In the genomic region with DNA sequence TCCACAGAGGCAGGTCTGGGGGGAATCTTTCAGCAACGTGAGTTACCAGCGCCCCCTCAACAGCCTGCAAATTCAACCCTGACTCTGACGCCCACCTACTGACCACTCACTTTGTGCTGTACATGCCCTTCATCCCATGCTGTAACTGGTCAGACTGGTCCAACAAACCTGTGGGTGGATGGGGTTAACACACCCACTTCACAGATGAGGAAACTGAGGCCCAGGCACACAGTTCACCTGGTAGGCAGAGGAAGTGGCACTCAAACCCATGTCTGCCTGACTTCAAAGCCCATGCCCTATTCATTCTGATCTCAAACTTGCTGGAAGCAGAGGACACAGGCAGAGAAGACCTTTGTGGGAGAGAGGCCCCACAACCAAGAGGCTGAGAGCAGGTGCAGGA, we compare ENCODE assay signal across 25 cellular contexts.
A peak's percentile ranks its signal among the peaks of the same experiment; 100 is the strongest.
DNase-seq lines count a peak whose midpoint lies in the region; ATAC-seq, FAIRE-seq and TF ChIP-seq lines count a peak whose summit lies in the region.
"Had no signal": no experiment of that assay in that cellular context is flagged by ENCODE, and none has a peak within 500 bp of the region (broad histone marks: within the 10 kb centered on the region; RNA-seq: fewer than 3 reads in every experiment).

No MANE protein-coding gene starts in this region.

- no peak overlapping the region for H3K4ac ChIP-seq in H1 (replicated peaks; ENCODE audit: insufficient read length, low read depth, low read length)

- no peak for TF ChIP-seq RAD21 in H1 (IDR thresholded peaks at IDR 0.05 in 1 of 2, conservative IDR thresholded peaks at IDR 0.05 in 1 of 2; ENCODE audit: low read depth in 2 of 2, low read length in 2 of 2)

- H3K4me3 Mint-ChIP-seq in nephron (no peak overlapping the region), Caco-2 (ENCODE audit: unreplicated experiment) (no peak overlapping the region)
- no peak overlapping the region for H3K4me3 Mint-ChIP-seq in activated CD4-positive, alpha-beta T cell treated with anti-CD3 and anti-CD28 coated beads, Interleukin-2, amount 10 ng/mL, durations not matched to agents 7 days and 5 days
- H3K4me3 Mint-ChIP-seq: B cell; CD4-positive, CD25-positive, alpha-beta regulatory T cell; CD8-positive, alpha-beta T cell; H9 had no signal

- no peak for FAIRE-seq in H1 (lab: Jason Lieb, UNC)
- FAIRE-seq: A204.1, D721Med, GM12891, GM18507 had no signal

- POLR2A ChIA-PET in H1 (lab: Charles Lee; ENCODE audit: partially characterized antibody) (no interaction called here), Caco-2 (lab: Charles Lee) (no interaction called here)
- POLR2A ChIA-PET in activated CD4-positive, alpha-beta T cell treated with anti-CD3 and anti-CD28 coated beads, Interleukin-2, amount 10 ng/mL, durations not matched to agents 7 days and 5 days (lab: Charles Lee): no interaction called here

- no peak overlapping the region for H4K91ac ChIP-seq in H1 (replicated peaks; ENCODE audit: insufficient read length, low read length)

- ATAC-seq in right cardiac atrium (no peak), GM21367 (IDR thresholded peaks at IDR 0.05; ENCODE audit: unreplicated experiment) (no peak)
- ATAC-seq: CD8-positive, alpha-beta T cell; HCT116 had no signal

- CTCF ChIA-PET in H1 (lab: Charles Lee; ENCODE audit: partially characterized antibody) (no interaction called here), Caco-2 (lab: Charles Lee) (no interaction called here)
- CTCF ChIA-PET in activated CD4-positive, alpha-beta T cell treated with anti-CD3 and anti-CD28 coated beads, Interleukin-2, amount 10 ng/mL, durations not matched to agents 7 days and 5 days (lab: Charles Lee): no interaction called here

- H4K5ac ChIP-seq in H1 (ENCODE audit: insufficient read length, low read depth, low read length): no peak overlapping the region

- H3K36me3 Mint-ChIP-seq in nephron (ENCODE audit: low read depth) (no peaks in the 10 kb centered on the region), Caco-2 (ENCODE audit: insufficient read depth, unreplicated experiment) (peaks cover 4% of the 10 kb centered on the region)
- H3K36me3 Mint-ChIP-seq in activated CD4-positive, alpha-beta T cell treated with anti-CD3 and anti-CD28 coated beads, Interleukin-2, amount 10 ng/mL, durations not matched to agents 7 days and 5 days (ENCODE audit: low read depth): no peaks in the 10 kb centered on the region
- H3K36me3 Mint-ChIP-seq: CD8-positive, alpha-beta T cell had no signal

- no peaks in the 10 kb centered on the region for H3K36me3 ChIP-seq in right atrium auricular region
- H3K36me3 ChIP-seq in H1 (ENCODE audit: control insufficient read depth in 2 of 4, insufficient read depth in 4 of 4, low read length in 3 of 4): no peaks in the 10 kb centered on the region
- no peaks in the 10 kb centered on the region for H3K36me3 ChIP-seq in tibial artery
- H3K36me3 ChIP-seq in Caco-2 (ENCODE audit: control insufficient read depth, insufficient read depth, low read length): no peaks in the 10 kb centered on the region
- H3K36me3 ChIP-seq: BLaER1 had no signal

- H2BK5ac ChIP-seq in H1 (ENCODE audit: low read depth, low read length): no peak overlapping the region

- H3K27me3 ChIP-seq in right cardiac atrium (ENCODE audit: control insufficient read depth, insufficient read depth): no peaks in the 10 kb centered on the region
- H3K27me3 ChIP-seq in right atrium auricular region: no peaks in the 10 kb centered on the region
- H3K27me3 ChIP-seq in H1 (replicated peaks in 1 of 4; ENCODE audit: control insufficient read depth in 3 of 4, extremely low read depth in 1 of 4, insufficient read depth in 3 of 4, low read length in 3 of 4): no peaks in the 10 kb centered on the region
- H3K27me3 ChIP-seq in tibial artery: no peaks in the 10 kb centered on the region
- no peaks in the 10 kb centered on the region for H3K27me3 ChIP-seq in Caco-2 (replicated peaks; ENCODE audit: control insufficient read depth, insufficient read depth, low read length)
- H3K27me3 ChIP-seq: BLaER1 had no signal

- H3K27ac ChIP-seq in right cardiac atrium (ENCODE audit: low read length) (peak overlapping the region; percentile 13), right atrium auricular region (no peak overlapping the region), H1 (ENCODE audit: low read depth, low read length) (no peak overlapping the region), tibial artery (peak overlapping the region; percentile 44 to 87)
- H3K27ac ChIP-seq: 22Rv1, BLaER1, C4-2B, GM23248 had no signal

- H2BK12ac ChIP-seq in H1 (ENCODE audit: low read depth, low read length): 0 out of 2 replicates have a peak overlapping the region, but pooled peaks have one; percentile 17

- no peak for TF ChIP-seq EP300 in H1 (IDR thresholded peaks at IDR 0.05; ENCODE audit: borderline replicate concordance in 1 of 2, low read depth in 2 of 2, low read length in 2 of 2)

- H3K4me2 ChIP-seq in H1 (ENCODE audit: insufficient read depth in 1 of 2, low read depth in 2 of 2, low read length in 2 of 2): no peak overlapping the region
- H3K4me2 ChIP-seq: BLaER1 had no signal

- BruUV-seq in Caco-2 (replicated peaks; lab: Mats Ljungman, UMichigan): no TSS peak

- no peak for DNase-seq in right cardiac atrium
- no peak for DNase-seq in right atrium auricular region (ENCODE audit: low spot score)
- no peak for DNase-seq in H1 (ENCODE audit: low read depth in 1 of 2, low spot score in 2 of 2)
- no peak for DNase-seq in tibial artery
- no peak for DNase-seq in Caco-2
- DNase-seq in activated CD4-positive, alpha-beta T cell treated with anti-CD3 and anti-CD28 coated beads, Interleukin-2, amount 10 ng/mL, durations not matched to agents 7 days and 5 days: no peak
- DNase-seq: CD4-positive, CD25-positive, alpha-beta regulatory T cell; CD8-positive, alpha-beta T cell; DMS 273 treated with DMSO at 0.1 percent for 48 hours; DMS53; DMS79 treated with DMSO at 0.1 percent for 48 hours; GF-D8; GM23248; H9 had no signal

- H3K56ac ChIP-seq in H1 (replicated peaks; ENCODE audit: insufficient read length, low read depth, low read length): no peak overlapping the region

- TF ChIP-seq POLR2A in H1 (IDR thresholded peaks at IDR 0.05; ENCODE audit: control extremely low read depth in 1 of 2, low read depth in 2 of 2, low read length in 2 of 2): no peak

- no peak overlapping the region for H2BK15ac ChIP-seq in H1 (ENCODE audit: low read length)

- H2AFZ ChIP-seq in H1 (ENCODE audit: low read length): no peak overlapping the region
- H2AFZ ChIP-seq: GM23248 had no signal

- no peaks in the 10 kb centered on the region for H3K23me2 ChIP-seq in H1 (ENCODE audit: low read depth, low read length)

- H2BK120ac ChIP-seq in H1 (replicated peaks; ENCODE audit: low read depth, low read length): no peak overlapping the region

- H3K4me3 ChIP-seq in right cardiac atrium (ENCODE audit: low read length): no peak overlapping the region
- no peak overlapping the region for H3K4me3 ChIP-seq in right atrium auricular region
- H3K4me3 ChIP-seq in H1 (ENCODE audit: extremely low read depth in 1 of 4, insufficient read depth in 2 of 4, low read depth in 3 of 4, low read length in 4 of 4): no peak overlapping the region
- no peak overlapping the region for H3K4me3 ChIP-seq in tibial artery
- no peak overlapping the region for H3K4me3 ChIP-seq in Caco-2 (ENCODE audit: low read depth, low read length)
- H3K4me3 ChIP-seq: BLaER1, GM23248 had no signal

- H3K4me1 ChIP-seq in right cardiac atrium (ENCODE audit: control insufficient read depth, insufficient read depth, low read length): peaks cover 11% of the 10 kb centered on the region
- peaks cover 0 to 42% of the 10 kb centered on the region in 2 donors for H3K4me1 ChIP-seq in right atrium auricular region
- H3K4me1 ChIP-seq in H1 (replicated peaks in 1 of 4; ENCODE audit: control insufficient read depth in 3 of 4, insufficient read depth in 4 of 4, low read length in 3 of 4): peaks cover 0 to 6% (median 1%) of the 10 kb centered on the region in 4 experiments; a peak in 2 of 7 replicates
- H3K4me1 ChIP-seq in tibial artery: peaks cover 0 to 98% (median 78%) of the 10 kb centered on the region in 4 donors
- H3K4me1 ChIP-seq in Caco-2: no peaks in the 10 kb centered on the region

- H3K4me1 Mint-ChIP-seq in nephron (peaks cover 74% of the 10 kb centered on the region), Caco-2 (ENCODE audit: low read depth, unreplicated experiment) (peaks cover 7% of the 10 kb centered on the region)
- no peaks in the 10 kb centered on the region for H3K4me1 Mint-ChIP-seq in activated CD4-positive, alpha-beta T cell treated with anti-CD3 and anti-CD28 coated beads, Interleukin-2, amount 10 ng/mL, durations not matched to agents 7 days and 5 days
- H3K4me1 Mint-ChIP-seq: B cell; CD4-positive, CD25-positive, alpha-beta regulatory T cell had no signal

- H3K9me3 Mint-ChIP-seq in nephron (no peaks in the 10 kb centered on the region), Caco-2 (ENCODE audit: unreplicated experiment) (no peaks in the 10 kb centered on the region)
- H3K9me3 Mint-ChIP-seq in activated CD4-positive, alpha-beta T cell treated with anti-CD3 and anti-CD28 coated beads, Interleukin-2, amount 10 ng/mL, durations not matched to agents 7 days and 5 days: no peaks in the 10 kb centered on the region
- H3K9me3 Mint-ChIP-seq: CD4-positive, CD25-positive, alpha-beta regulatory T cell; CD8-positive, alpha-beta T cell; H9 had no signal

- H3K14ac ChIP-seq in H1 (ENCODE audit: insufficient read length): no peak overlapping the region

- no peak overlapping the region for H3K9ac ChIP-seq in H1 (replicated peaks in 1 of 4; ENCODE audit: extremely low read depth in 1 of 4, low read depth in 3 of 4, low read length in 3 of 4)
- H3K9ac ChIP-seq: BLaER1, GM23248 had no signal

- H3K23ac ChIP-seq in H1 (ENCODE audit: insufficient read length): no peak overlapping the region

- H4K20me1 ChIP-seq in H1 (replicated peaks in 1 of 2; ENCODE audit: control insufficient read depth in 1 of 2, insufficient read depth in 2 of 2, low read length in 2 of 2): peaks cover 0 to 6% of the 10 kb centered on the region in 2 experiments
- H4K20me1 ChIP-seq: BLaER1 had no signal

- H3K27ac Mint-ChIP-seq in nephron: peak overlapping the region; percentile 70 to 93 (median 87)
- H3K27ac Mint-ChIP-seq in Caco-2 (ENCODE audit: unreplicated experiment): no peak overlapping the region
- H3K27ac Mint-ChIP-seq in activated CD4-positive, alpha-beta T cell treated with anti-CD3 and anti-CD28 coated beads, Interleukin-2, amount 10 ng/mL, durations not matched to agents 7 days and 5 days: no peak overlapping the region
- H3K27ac Mint-ChIP-seq: B cell; CD4-positive, CD25-positive, alpha-beta regulatory T cell; CD8-positive, alpha-beta T cell had no signal

- TF ChIP-seq CTCF in right atrium auricular region (IDR thresholded peaks at IDR 0.05) (no peak), H1 (IDR thresholded peaks at IDR 0.05; ENCODE audit: control extremely low read depth in 1 of 3, insufficient read depth in 1 of 3, low read depth in 1 of 3, low read length in 3 of 3) (no peak), nephron (IDR thresholded peaks at IDR 0.05; ENCODE audit: unreplicated experiment in 3 of 3) (no peak), tibial artery (IDR thresholded peaks at IDR 0.05) (no peak), Caco-2 (IDR thresholded peaks at IDR 0.05; ENCODE audit: insufficient read depth in 1 of 2, low read depth in 1 of 2, low read length in 1 of 2, severe bottlenecking in 1 of 2, unreplicated experiment in 1 of 2) (no peak)

- H3K27me3 Mint-ChIP-seq in nephron (ENCODE audit: low read depth) (peaks cover 12% of the 10 kb centered on the region), Caco-2 (ENCODE audit: insufficient read depth, unreplicated experiment) (no peaks in the 10 kb centered on the region)
- H3K27me3 Mint-ChIP-seq in activated CD4-positive, alpha-beta T cell treated with anti-CD3 and anti-CD28 coated beads, Interleukin-2, amount 10 ng/mL, durations not matched to agents 7 days and 5 days: no peaks in the 10 kb centered on the region

- no peaks in the 10 kb centered on the region for H3K79me2 ChIP-seq in H1 (ENCODE audit: control insufficient read depth in 1 of 2, insufficient read depth in 2 of 2, low read length in 2 of 2)

- WGBS in right cardiac atrium: 88% methylated on average over 3 of the region's 3 CpGs
- 94% methylated on average over 3 of the region's 3 CpGs; no CpG with 5 or more reads in 1 of the 2 experiments for WGBS in H1 (ENCODE audit: extremely low coverage in 1 of 2, insufficient coverage in 1 of 2, insufficient read length in 1 of 2, insufficient replicate concordance in 2 of 2, low coverage in 1 of 2, low lambda C conversion rate in 2 of 2, missing lambda C conversion rate in 1 of 2), 2 experiments

- H3K18ac ChIP-seq in H1 (ENCODE audit: extremely low read depth, low read length): no peak overlapping the region

- H2AK5ac ChIP-seq in H1 (ENCODE audit: low read depth, low read length): 0 out of 2 replicates have a peak overlapping the region, but pooled peaks have one; percentile 6

- no peaks in the 10 kb centered on the region; the same call in none of the 2 replicates for H3K79me1 ChIP-seq in H1 (ENCODE audit: low read depth, low read length)

- H3K9me3 ChIP-seq in right cardiac atrium (ENCODE audit: control insufficient read depth, low read length) (no peaks in the 10 kb centered on the region), right atrium auricular region (no peaks in the 10 kb centered on the region), H1 (ENCODE audit: insufficient read depth in 2 of 2, low read depth in 1 of 2, low read length in 1 of 2) (no peaks in the 10 kb centered on the region), tibial artery (no peaks in the 10 kb centered on the region), Caco-2 (no peaks in the 10 kb centered on the region)
- H3K9me3 ChIP-seq: BLaER1 had no signal

- no peak overlapping the region for H4K8ac ChIP-seq in H1 (ENCODE audit: extremely low read depth, insufficient read depth, low read length)

- H2BK20ac ChIP-seq in H1 (ENCODE audit: low read length): no peak overlapping the region

- intact Hi-C loops in right cardiac atrium (cut with DNase I): no loop called here
- intact Hi-C loops in tibial artery (cut with DNase I; ENCODE audit: low total_unique reads): no loop called here
- intact Hi-C loops in Caco-2 (cut with micrococcal nuclease; ENCODE audit: unreplicated experiment): no loop called here

Comparison
In these comparisons a context has a peak if more than half of its experiments do, and no peak if none do; other contexts are left out.
1. H3K27ac ChIP-seq: peak in right cardiac atrium (single experiment) and tibial artery (2 of 2); none in right atrium auricular region (0 of 2) and H1 (single experiment).
2. H3K27ac Mint-ChIP-seq: peak in nephron (3 of 3); none in Caco-2 (single experiment) and activated CD4-positive, alpha-beta T cell treated with anti-CD3 and anti-CD28 coated beads, Interleukin-2, amount 10 ng/mL, durations not matched to agents 7 days and 5 days (single experiment).